12 cellular contexts compared by ENCODE assay signal in genomic region chrX:70176938-70177533, GRCh38. TPM values are rescaled to one million over a fixed set of nuclear protein-coding genes. Genes with fewer than 3 reads are reported as not detected.
DNase-seq lines count a peak whose midpoint lies in the region; ATAC-seq and TF ChIP-seq lines count a peak whose summit lies in the region.
"Had no signal": no experiment of that assay in that cellular context is flagged by ENCODE, and none has a peak within 500 bp of the region (broad histone marks: within the 10 kb centered on the region; RNA-seq: fewer than 3 reads in every experiment).

A gene with protein sequence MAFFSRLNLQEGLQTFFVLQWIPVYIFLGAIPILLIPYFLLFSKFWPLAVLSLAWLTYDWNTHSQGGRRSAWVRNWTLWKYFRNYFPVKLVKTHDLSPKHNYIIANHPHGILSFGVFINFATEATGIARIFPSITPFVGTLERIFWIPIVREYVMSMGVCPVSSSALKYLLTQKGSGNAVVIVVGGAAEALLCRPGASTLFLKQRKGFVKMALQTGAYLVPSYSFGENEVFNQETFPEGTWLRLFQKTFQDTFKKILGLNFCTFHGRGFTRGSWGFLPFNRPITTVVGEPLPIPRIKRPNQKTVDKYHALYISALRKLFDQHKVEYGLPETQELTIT (plus strand): TSS chrX:70177483. CDS start chrX:70177583, 100 bp downstream.

- H3K36me3 Mint-ChIP-seq in stimulated activated naive CD8-positive, alpha-beta T cell treated with anti-CD3 and anti-CD28 coated beads, Interleukin-15, Interleukin-2, amounts not matched to agents 100 ng/mL and 50 ng/mL, for 24 hours (ENCODE audit: low read depth): no peaks in the 10 kb centered on the region
- H3K36me3 Mint-ChIP-seq in T-cell: no peaks in the 10 kb centered on the region
- H3K36me3 Mint-ChIP-seq: activated naive CD8-positive, alpha-beta T cell treated with anti-CD3 and anti-CD28 coated beads for 36 hours; natural killer cell; WTC11 had no signal

- 50% methylated on average over 7 of the region's 7 CpGs for WGBS in suprapubic skin

- CTCF ChIA-PET in T-cell (lab: Charles Lee): no interaction called here

- no peak for TF ChIP-seq CTCF in suprapubic skin (IDR thresholded peaks at IDR 0.05)
- TF ChIP-seq CTCF in right atrium auricular region (IDR thresholded peaks at IDR 0.05): no peak

- H3K9me3 ChIP-seq in suprapubic skin: no peaks in the 10 kb centered on the region
- no peaks in the 10 kb centered on the region for H3K9me3 ChIP-seq in right atrium auricular region

- no peak within 1 kb of the TSS for H3K4me3 Mint-ChIP-seq in stimulated activated naive CD8-positive, alpha-beta T cell treated with anti-CD3 and anti-CD28 coated beads, Interleukin-15, Interleukin-2, amounts not matched to agents 100 ng/mL and 50 ng/mL, for 24 hours
- no peak within 1 kb of the TSS for H3K4me3 Mint-ChIP-seq in T-cell
- H3K4me3 Mint-ChIP-seq: activated naive CD8-positive, alpha-beta T cell treated with anti-CD3 and anti-CD28 coated beads for 36 hours; natural killer cell; WTC11 had no signal

- H3K4me1 ChIP-seq in suprapubic skin (no peaks in the 10 kb centered on the region), right atrium auricular region (no peaks in the 10 kb centered on the region)

- peaks cover 18% of the 10 kb centered on the region for H3K4me1 Mint-ChIP-seq in stimulated activated naive CD8-positive, alpha-beta T cell treated with anti-CD3 and anti-CD28 coated beads, Interleukin-15, Interleukin-2, amounts not matched to agents 100 ng/mL and 50 ng/mL, for 24 hours (ENCODE audit: low read depth)
- no peaks in the 10 kb centered on the region for H3K4me1 Mint-ChIP-seq in T-cell

- no peaks in the 10 kb centered on the region for H3K27me3 Mint-ChIP-seq in stimulated activated naive CD8-positive, alpha-beta T cell treated with anti-CD3 and anti-CD28 coated beads, Interleukin-15, Interleukin-2, amounts not matched to agents 100 ng/mL and 50 ng/mL, for 24 hours
- peaks cover 0 to 9% of the 10 kb centered on the region in 2 donors for H3K27me3 Mint-ChIP-seq in T-cell
- H3K27me3 Mint-ChIP-seq: activated naive CD8-positive, alpha-beta T cell treated with anti-CD3 and anti-CD28 coated beads for 36 hours had no signal

- H3K9me3 Mint-ChIP-seq in stimulated activated naive CD8-positive, alpha-beta T cell treated with anti-CD3 and anti-CD28 coated beads, Interleukin-15, Interleukin-2, amounts not matched to agents 100 ng/mL and 50 ng/mL, for 24 hours: no peaks in the 10 kb centered on the region
- no peaks in the 10 kb centered on the region for H3K9me3 Mint-ChIP-seq in T-cell
- H3K9me3 Mint-ChIP-seq: activated naive CD8-positive, alpha-beta T cell treated with anti-CD3 and anti-CD28 coated beads for 36 hours; natural killer cell; WTC11 had no signal

- intact Hi-C loops in cardiac septum (cut with DNase I): no loop called here

- no peak for TF ChIP-seq EP300 in suprapubic skin (IDR thresholded peaks at IDR 0.05)

- no peak for TF ChIP-seq POLR2A in suprapubic skin (IDR thresholded peaks at IDR 0.05)

- H3K27ac ChIP-seq in suprapubic skin (no peak within 1 kb of the TSS), right atrium auricular region (no peak within 1 kb of the TSS)

- H3K36me3 ChIP-seq in suprapubic skin (no peaks in the 10 kb centered on the region), right atrium auricular region (no peaks in the 10 kb centered on the region)

- ATAC-seq in stimulated activated naive CD8-positive, alpha-beta T cell treated with anti-CD3 and anti-CD28 coated beads, Interleukin-15, Interleukin-2, amounts not matched to agents 100 U/mL and 50 U/mL, for 24 hours: no peak
- peak; percentile 58 for ATAC-seq in HG02623 (IDR thresholded peaks at IDR 0.05; ENCODE audit: unreplicated experiment)
- no peak for ATAC-seq in T-cell (replicated peaks in 1 of 4)
- ATAC-seq: WTC11 had no signal

- POLR2A ChIA-PET in T-cell (lab: Charles Lee): no interaction called here

- H3K27me3 ChIP-seq in suprapubic skin (no peaks in the 10 kb centered on the region), right atrium auricular region (no peaks in the 10 kb centered on the region)

- DNase-seq in stimulated activated naive CD8-positive, alpha-beta T cell treated with anti-CD3 and anti-CD28 coated beads, Interleukin-15, Interleukin-2, amounts not matched to agents 100 U/mL and 50 U/mL, for 24 hours: no peak
- DNase-seq in NCI-H1092 (lab: John Stamatoyannopoulos, UW) (peak; percentile 32), suprapubic skin (ENCODE audit: low spot score in 2 of 2) (no peak), cardiac septum (ENCODE audit: low spot score) (no peak), T-cell (no peak), right atrium auricular region (ENCODE audit: low spot score) (no peak)
- DNase-seq: activated naive CD8-positive, alpha-beta T cell treated with anti-CD3 and anti-CD28 coated beads for 36 hours; natural killer cell; NCI-H774 had no signal

- H3K27ac Mint-ChIP-seq in stimulated activated naive CD8-positive, alpha-beta T cell treated with anti-CD3 and anti-CD28 coated beads, Interleukin-15, Interleukin-2, amounts not matched to agents 100 ng/mL and 50 ng/mL, for 24 hours: peak within 1 kb of the TSS; percentile 36
- no peak within 1 kb of the TSS for H3K27ac Mint-ChIP-seq in T-cell
- H3K27ac Mint-ChIP-seq: activated naive CD8-positive, alpha-beta T cell treated with anti-CD3 and anti-CD28 coated beads for 36 hours; WTC11 had no signal

- H3K4me3 ChIP-seq in suprapubic skin: no peak within 1 kb of the TSS
- no peak within 1 kb of the TSS for H3K4me3 ChIP-seq in right atrium auricular region

RNA-seq across cellular contexts. Expression of the gene that starts here (rescaled TPM):
- 10 to 100 TPM in 3 of 4 donors, 1 to 10 TPM in 1; 7.2 to 42.0 (median 19.0) TPM for total RNA-seq in suprapubic skin
- not detected for total RNA-seq in cardiac septum
- total RNA-seq in T-cell: not detected
- total RNA-seq in right atrium auricular region: not detected
- total RNA-seq: activated naive CD8-positive, alpha-beta T cell treated with anti-CD3 and anti-CD28 coated beads for 36 hours; natural killer cell; WTC11 had no signal
